In the genomic region with DNA sequence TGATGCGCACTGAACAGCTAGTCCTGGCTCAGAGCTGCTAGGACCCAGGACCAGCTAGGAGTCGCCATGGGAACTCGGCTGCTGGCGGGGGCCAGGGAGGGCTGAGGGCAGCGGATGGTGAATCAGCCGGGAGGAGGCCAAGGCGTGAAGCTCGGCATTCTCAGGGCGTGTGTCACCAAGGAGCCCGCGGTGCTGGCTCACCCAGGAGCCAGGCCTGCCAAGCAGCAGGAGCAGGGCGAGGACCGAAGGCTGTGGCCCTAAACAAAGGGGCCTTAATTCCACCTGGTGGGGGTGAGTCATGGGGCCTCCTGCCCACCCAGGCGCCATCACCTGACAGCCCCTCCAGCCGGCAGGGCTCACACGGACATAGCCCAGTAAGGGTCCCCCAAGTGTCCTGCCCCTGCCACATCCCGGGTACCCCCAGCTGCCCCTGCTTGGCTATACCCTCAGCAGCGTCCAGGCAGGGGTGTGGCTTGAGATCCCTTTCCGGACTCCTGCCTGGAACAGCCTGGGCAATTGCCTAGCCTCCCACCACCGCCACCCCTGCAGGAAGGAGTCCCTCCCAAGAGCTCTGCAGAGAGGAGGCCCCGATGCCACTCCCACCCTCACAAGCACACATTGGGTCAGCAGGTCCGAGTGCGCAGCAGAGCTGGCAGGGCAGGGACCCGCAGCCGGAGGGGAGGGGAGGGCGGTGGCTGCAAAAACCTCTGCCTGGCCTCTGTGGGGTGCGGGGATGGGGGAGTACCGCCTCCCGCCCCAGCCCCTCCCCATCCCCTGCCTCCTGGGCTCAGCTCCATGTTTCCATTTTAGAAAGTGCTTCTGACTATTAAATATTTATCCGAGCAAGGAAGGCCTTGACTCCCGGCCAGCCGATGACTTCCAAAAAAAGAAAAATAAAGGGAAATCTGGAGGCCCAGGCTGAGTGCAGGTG, we compare ENCODE assay signal across 10 cellular contexts. TPM values are rescaled to one million over a fixed set of nuclear protein-coding genes. Genes with fewer than 3 reads are reported as not detected.
DNase-seq lines count a peak whose midpoint lies in the region; ATAC-seq and TF ChIP-seq lines count a peak whose summit lies in the region.
"Had no signal": no experiment of that assay in that cellular context is flagged by ENCODE, and none has a peak within 500 bp of the region (broad histone marks: within the 10 kb centered on the region; RNA-seq: fewer than 3 reads in every experiment).

No MANE protein-coding gene starts in this region.

- peaks cover 60 to 92% of the 10 kb centered on the region in 2 donors for H3K4me1 ChIP-seq in thyroid gland

- H3K27me3 ChIP-seq in layer of hippocampus (ENCODE audit: control insufficient read depth, insufficient read depth, low read length) = peaks cover 12% of the 10 kb centered on the region
- no peaks in the 10 kb centered on the region for H3K27me3 ChIP-seq in thyroid gland

- no peaks in the 10 kb centered on the region for H3K36me3 ChIP-seq in thyroid gland

- no peak for TF ChIP-seq CTCF in thyroid gland (IDR thresholded peaks at IDR 0.05)

- 25 to 27% methylated on average over 18 to 21 of the region's 32 CpGs for WGBS in thyroid gland, 2 donors

- DNase-seq in DMS 273 (lab: John Stamatoyannopoulos, UW; ENCODE audit: unreplicated experiment) = peak; percentile 60
- DNase-seq in DMS 273 treated with DMSO at 0.1 percent for 48 hours (lab: John Stamatoyannopoulos, UW) = no peak
- peak; percentile 73 for DNase-seq in brain pericyte (ENCODE audit: low read depth, low spot score)
- DNase-seq in thyroid gland = peak; percentile 86 to 88
- no peak for DNase-seq in NCI-H1436 (lab: John Stamatoyannopoulos, UW)
- DNase-seq in NCI-H2227 (lab: John Stamatoyannopoulos, UW; ENCODE audit: unreplicated experiment) = no peak

- H3K9me3 ChIP-seq in thyroid gland = no peaks in the 10 kb centered on the region

- TF ChIP-seq POLR2A in thyroid gland (IDR thresholded peaks at IDR 0.05) = no peak

- H3K27ac ChIP-seq in layer of hippocampus (ENCODE audit: low read depth, low read length) (peak overlapping the region; percentile 74), thyroid gland (peak overlapping the region; percentile 78 to 94 (median 84))
- H3K27ac ChIP-seq: 22Rv1, KMS-11 had no signal

- H3K4me3 ChIP-seq in thyroid gland (replicated peaks in 1 of 3) = peak overlapping the region in 1 of 3 donors; percentile 15

- ATAC-seq in GM21529 (IDR thresholded peaks at IDR 0.05; ENCODE audit: unreplicated experiment) = no peak

- intact Hi-C loops in thyroid gland (cut with DNase I) = loop anchor here (2.0 to 10.0 kb wide), 2 partner anchors 73 to 149 kb away; no protein-coding TSS in a partner anchor

RNA-seq across cellular contexts. Expression of a gene that starts 4.7 kb away (rescaled TPM):
- total RNA-seq in thyroid gland = 10 to 100 TPM in 1 of 4 donors, 1 to 10 TPM in 3; 3.7 to 12.5 (median 6.9) TPM

RNA-seq across cellular contexts. Expression of a gene that starts 12.1 kb away (rescaled TPM):
- 10 to 100 TPM; 16.8 to 31.6 (median 20.9) TPM for total RNA-seq in thyroid gland

RNA-seq across cellular contexts. Expression of a gene that starts 47.4 kb away (rescaled TPM):
- 1 to 10 TPM; 5.8 to 8.1 (median 7.3) TPM for total RNA-seq in thyroid gland

RNA-seq across cellular contexts. Expression of a gene that starts 48.8 kb away (rescaled TPM):
- total RNA-seq in thyroid gland = under 1 TPM in 2 of 4 donors, not detected in 2; 0.13 to 0.33 TPM

Comparison
In these comparisons a context has a peak if more than half of its experiments do, and no peak if none do; other contexts are left out.
1. DNase-seq: peak in DMS 273 (single experiment), brain pericyte (single experiment) and thyroid gland (2 of 2); none in DMS 273 treated with DMSO at 0.1 percent for 48 hours (single experiment), NCI-H1436 (single experiment) and NCI-H2227 (single experiment).